Comparison of ENCODE assay signal across 21 cellular contexts in the genomic region with DNA sequence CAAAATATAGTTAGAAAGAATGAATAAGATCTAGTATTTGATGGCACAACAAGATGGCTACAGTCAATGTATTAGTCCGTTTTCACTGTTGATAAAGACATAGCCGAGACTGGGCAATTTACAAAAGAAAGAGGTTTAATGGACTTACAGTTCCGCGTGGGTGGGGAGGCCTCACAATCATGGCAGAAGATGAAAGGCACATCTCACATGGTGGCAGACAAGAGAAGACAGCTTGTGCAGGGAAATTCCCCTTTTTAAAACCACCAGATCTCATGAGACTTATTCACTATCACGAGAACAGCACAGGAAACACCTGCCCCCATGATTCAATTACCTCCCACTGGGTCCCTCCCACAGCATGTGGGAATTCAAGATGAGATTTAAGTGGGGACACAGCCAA. TPM values are rescaled to one million over a fixed set of nuclear protein-coding genes. Genes with fewer than 3 reads are reported as not detected.
"Had no signal": no experiment of that assay in that cellular context is flagged by ENCODE, and none has a peak within 500 bp of the region (broad histone marks: within the 10 kb centered on the region; RNA-seq: fewer than 3 reads in every experiment).

No MANE protein-coding gene starts in this region.

RNA-seq across cellular contexts. Expression of a gene that starts 10.4 kb away (rescaled TPM):
- total RNA-seq: dermis blood vessel endothelial cell; endothelial cell of umbilical vein; epithelial cell of proximal tubule; esophagus muscularis mucosa; fibroblast of lung; kidney epithelial cell; lower leg skin; lung microvascular endothelial cell; naive thymus-derived CD4-positive, alpha-beta T cell; occipital lobe; psoas muscle; renal cortical epithelial cell; right cardiac atrium; sigmoid colon; skeletal muscle tissue; suprapubic skin; transverse colon; uterus had no signal
- polyA plus RNA-seq: endothelial cell of umbilical vein; fibroblast of lung; heart right ventricle; naive thymus-derived CD4-positive, alpha-beta T cell; ovary; sigmoid colon had no signal

RNA-seq across cellular contexts. Expression of a gene that starts 12.9 kb away (rescaled TPM):
- total RNA-seq: left lung, renal cortical epithelial cell, skeletal muscle tissue had no signal
- polyA plus RNA-seq: fibroblast of lung; naive thymus-derived CD4-positive, alpha-beta T cell had no signal
